Comparison of ENCODE assay signal across 5 cellular contexts in genomic region chr3:176093892-176094291, GRCh38.
DNase-seq lines count a peak whose midpoint lies in the region; ATAC-seq, FAIRE-seq and TF ChIP-seq lines count a peak whose summit lies in the region.
"Not testable (repeated sequence)": the region's sequence is repeated elsewhere in the genome, so short reads cannot be mapped to it uniquely, and the experiment has no call there.

No MANE protein-coding gene starts in this region.

- not testable (repeated sequence) for H2BK12ac ChIP-seq in H1 (ENCODE audit: low read depth, low read length)

- not testable (repeated sequence) for TF ChIP-seq EP300 in K562 (IDR thresholded peaks at IDR 0.05; ENCODE audit: low read length); H1 (IDR thresholded peaks at IDR 0.05; ENCODE audit: borderline replicate concordance in 1 of 2, low read depth in 2 of 2, low read length in 2 of 2)

- not testable (repeated sequence) for H3K23me2 ChIP-seq in H1 (ENCODE audit: low read depth, low read length)

- H3K4me3 ChIP-seq in HEK293 (ENCODE audit: low read depth, low read length); K562; H1 (ENCODE audit: extremely low read depth in 1 of 4, insufficient read depth in 2 of 4, low read depth in 3 of 4, low read length in 4 of 4): not testable (repeated sequence)

- H4K91ac ChIP-seq in H1 (replicated peaks; ENCODE audit: insufficient read length, low read length) = not testable (repeated sequence)

- H2BK5ac ChIP-seq in H1 (ENCODE audit: low read depth, low read length) = not testable (repeated sequence)

- H3K9me3 Mint-ChIP-seq in WTC11 = peaks cover 11% of the 10 kb centered on the region
- H3K9me3 Mint-ChIP-seq in progenitor cell of endocrine pancreas (ENCODE audit: low read depth) = not testable (repeated sequence)

- not testable (repeated sequence) for H3K36me3 ChIP-seq in HEK293 (ENCODE audit: control insufficient read depth in 2 of 2, insufficient read depth in 1 of 2, low read length in 2 of 2); K562 (ENCODE audit: control insufficient read depth, insufficient read depth, low read length); H1 (ENCODE audit: control insufficient read depth in 2 of 4, insufficient read depth in 4 of 4, low read length in 3 of 4)

- H3K4me1 ChIP-seq in HEK293 (ENCODE audit: control insufficient read depth, insufficient read depth, low read length); K562 (replicated peaks in 1 of 2; ENCODE audit: control insufficient read depth in 2 of 2, insufficient read depth in 2 of 2, low read length in 2 of 2); H1 (replicated peaks in 1 of 4; ENCODE audit: control insufficient read depth in 3 of 4, insufficient read depth in 4 of 4, low read length in 3 of 4): not testable (repeated sequence)

- not testable (repeated sequence) for H3K9me3 ChIP-seq in HEK293 (ENCODE audit: control insufficient read depth, insufficient read depth, low read depth, low read length); K562 (replicated peaks; ENCODE audit: control insufficient read depth, insufficient read depth, low read depth, low read length); H1 (ENCODE audit: insufficient read depth in 2 of 2, low read depth in 1 of 2, low read length in 1 of 2)

- TF ChIP-seq POLR2A in K562 (conservative IDR thresholded peaks at IDR 0.05); H1 (IDR thresholded peaks at IDR 0.05; ENCODE audit: control extremely low read depth in 1 of 2, low read depth in 2 of 2, low read length in 2 of 2): not testable (repeated sequence)

- not testable (repeated sequence) for H4K20me1 ChIP-seq in K562 (replicated peaks; ENCODE audit: control insufficient read depth, insufficient read depth, low read length); H1 (replicated peaks in 1 of 2; ENCODE audit: control insufficient read depth in 1 of 2, insufficient read depth in 2 of 2, low read length in 2 of 2)

- not testable (repeated sequence) for H2BK20ac ChIP-seq in H1 (ENCODE audit: low read length)

- H3K23ac ChIP-seq in H1 (ENCODE audit: insufficient read length) = not testable (repeated sequence)

- H3K36me3 Mint-ChIP-seq in WTC11; progenitor cell of endocrine pancreas (ENCODE audit: insufficient read depth): not testable (repeated sequence)

- not testable (repeated sequence) for H3K18ac ChIP-seq in H1 (ENCODE audit: extremely low read depth, low read length)

- not testable (repeated sequence) for H3K9ac ChIP-seq in K562 (ENCODE audit: insufficient read depth in 1 of 2, low read depth in 2 of 2, low read length in 2 of 2); H1 (replicated peaks in 1 of 4; ENCODE audit: extremely low read depth in 1 of 4, low read depth in 3 of 4, low read length in 3 of 4)

- H3K9me1 ChIP-seq in K562 (ENCODE audit: control insufficient read depth, insufficient read depth, low read length) = not testable (repeated sequence)

- not testable (repeated sequence) for DNase-seq in WTC11 (ENCODE audit: low spot score); K562 (ENCODE audit: extremely low read depth in 1 of 4, low spot score in 3 of 4); H1 (ENCODE audit: low read depth in 1 of 2, low spot score in 2 of 2); progenitor cell of endocrine pancreas (ENCODE audit: low spot score, unreplicated experiment)

- H3K4me2 ChIP-seq in K562 (ENCODE audit: insufficient read depth, low read length); H1 (ENCODE audit: insufficient read depth in 1 of 2, low read depth in 2 of 2, low read length in 2 of 2): not testable (repeated sequence)

- 0% methylated on average over 1 of the region's 1 CpG for WGBS in K562 (ENCODE audit: insufficient coverage, low coverage, missing lambda C conversion rate)
- 89% methylated on average over 1 of the region's 1 CpG; no CpG with 5 or more reads in 1 of the 2 experiments for WGBS in H1 (ENCODE audit: extremely low coverage in 1 of 2, insufficient coverage in 1 of 2, insufficient read length in 1 of 2, insufficient replicate concordance in 2 of 2, low coverage in 1 of 2, low lambda C conversion rate in 2 of 2, missing lambda C conversion rate in 1 of 2), 2 experiments

- H4K5ac ChIP-seq in H1 (ENCODE audit: insufficient read length, low read depth, low read length) = not testable (repeated sequence)

- not testable (repeated sequence) for BruUV-seq in K562 (replicated peaks; lab: Mats Ljungman, UMichigan)

- H3K27ac Mint-ChIP-seq in WTC11 = not testable (repeated sequence)
- peak overlapping the region; percentile 62 for H3K27ac Mint-ChIP-seq in progenitor cell of endocrine pancreas

- H3K14ac ChIP-seq in H1 (ENCODE audit: insufficient read length) = not testable (repeated sequence)

- not testable (repeated sequence) for H3K27me3 Mint-ChIP-seq in WTC11 (ENCODE audit: low read depth); progenitor cell of endocrine pancreas

- in situ Hi-C loops in K562 (cut with MboI) = not testable (repeated sequence)

- not testable (repeated sequence) for H3K4ac ChIP-seq in H1 (replicated peaks; ENCODE audit: insufficient read length, low read depth, low read length)

- not testable (repeated sequence) for H2AK5ac ChIP-seq in H1 (ENCODE audit: low read depth, low read length)

- H2AFZ ChIP-seq in K562 (ENCODE audit: low read depth, low read length); H1 (ENCODE audit: low read length): not testable (repeated sequence)

- H3K27ac ChIP-seq in HEK293 (ENCODE audit: extremely low read depth, low read depth, low read length); K562 (ENCODE audit: extremely low read depth, low read depth, low read length); H1 (ENCODE audit: low read depth, low read length): not testable (repeated sequence)

- not testable (repeated sequence) for H3K4me1 Mint-ChIP-seq in WTC11; progenitor cell of endocrine pancreas (ENCODE audit: low read depth)

- H3K27me3 ChIP-seq in K562 (ENCODE audit: control insufficient read depth in 2 of 2, insufficient read depth in 2 of 2, low read length in 2 of 2); H1 (replicated peaks in 1 of 4; ENCODE audit: control insufficient read depth in 3 of 4, extremely low read depth in 1 of 4, insufficient read depth in 3 of 4, low read length in 3 of 4): not testable (repeated sequence)

- H3K79me1 ChIP-seq in H1 (ENCODE audit: low read depth, low read length) = not testable (repeated sequence)

- not testable (repeated sequence) for H3K56ac ChIP-seq in H1 (replicated peaks; ENCODE audit: insufficient read length, low read depth, low read length)

- FAIRE-seq in K562 (lab: Jason Lieb, UNC); H1 (lab: Jason Lieb, UNC): not testable (repeated sequence)

- not testable (repeated sequence) for TF ChIP-seq RAD21 in K562 (CRISPR knock-in tag; conservative IDR thresholded peaks at IDR 0.05 in 1 of 2, IDR thresholded peaks at IDR 0.05 in 1 of 2); H1 (IDR thresholded peaks at IDR 0.05 in 1 of 2, conservative IDR thresholded peaks at IDR 0.05 in 1 of 2; ENCODE audit: low read depth in 2 of 2, low read length in 2 of 2)

- not testable (repeated sequence) for H2BK120ac ChIP-seq in H1 (replicated peaks; ENCODE audit: low read depth, low read length)

- ATAC-seq in WTC11, K562: not testable (repeated sequence)

- H4K8ac ChIP-seq in H1 (ENCODE audit: extremely low read depth, insufficient read depth, low read length) = not testable (repeated sequence)

- POLR2A ChIA-PET in HEK293 (lab: Yijun Ruan, JAX); WTC11 (lab: Charles Lee); K562 (lab: Yijun Ruan, JAX); H1 (lab: Charles Lee; ENCODE audit: partially characterized antibody): not testable (repeated sequence)

- not testable (repeated sequence) for H3K79me2 ChIP-seq in K562 (ENCODE audit: control insufficient read depth, insufficient read depth, low read length); H1 (ENCODE audit: control insufficient read depth in 1 of 2, insufficient read depth in 2 of 2, low read length in 2 of 2)

- CTCF ChIA-PET in HEK293 (lab: Yijun Ruan, JAX); WTC11 (lab: Charles Lee); K562 (lab: Yijun Ruan, JAX; ENCODE audit: low intra/inter-chr PET ratio); H1 (lab: Charles Lee; ENCODE audit: partially characterized antibody): not testable (repeated sequence)

- intact Hi-C loops in K562 (cut with micrococcal nuclease) = not testable (repeated sequence)

- H3K4me3 Mint-ChIP-seq in WTC11; progenitor cell of endocrine pancreas (ENCODE audit: low read depth): not testable (repeated sequence)

- not testable (repeated sequence) for H2BK15ac ChIP-seq in H1 (ENCODE audit: low read length)

- not testable (repeated sequence) for TF ChIP-seq CTCF in HEK293 (tag by site-specific recombination; IDR thresholded peaks at IDR 0.05); WTC11 (IDR thresholded peaks at IDR 0.05); K562 (IDR thresholded peaks at IDR 0.05 in 2 of 3, conservative IDR thresholded peaks at IDR 0.05 in 1 of 3; ENCODE audit: insufficient read depth in 2 of 3, low read depth in 1 of 3, low read length in 3 of 3); H1 (IDR thresholded peaks at IDR 0.05; ENCODE audit: control extremely low read depth in 1 of 3, insufficient read depth in 1 of 3, low read depth in 1 of 3, low read length in 3 of 3); progenitor cell of endocrine pancreas (IDR thresholded peaks at IDR 0.05; ENCODE audit: unreplicated experiment)

TF ChIP-seq in WTC11, 78 proteins besides CTCF, POLR2A, EP300 and RAD21:
- 0 out of 2 replicates have a peak, but pooled peaks have one; percentile 43 for TF ChIP-seq GTF2I (CRISPR knock-in tag; conservative IDR thresholded peaks at IDR 0.05)

TF ChIP-seq in K562, 482 proteins besides CTCF, POLR2A, EP300 and RAD21:
- TF ChIP-seq ZNF146 (CRISPR knock-in tag; IDR thresholded peaks at IDR 0.05; ENCODE audit: unreplicated experiment) = peak; percentile 86

TF ChIP-seq in H1, 55 proteins besides CTCF, POLR2A, EP300 and RAD21:
- TF ChIP-seq KDM1A (IDR thresholded peaks at IDR 0.05; ENCODE audit: borderline replicate concordance, low read length) = peak; percentile 53; the same call in 1 of the 2 replicates
